In genomic region chr17:61405047-61405685, GRCh38 we compare ENCODE assay signal across 11 cellular contexts. TPM values are rescaled to one million over a fixed set of nuclear protein-coding genes. Genes with fewer than 3 reads are reported as not detected.
DNase-seq lines count a peak whose midpoint lies in the region; ATAC-seq and TF ChIP-seq lines count a peak whose summit lies in the region.
"Had no signal": no experiment of that assay in that cellular context is flagged by ENCODE, and none has a peak within 500 bp of the region (broad histone marks: within the 10 kb centered on the region; RNA-seq: fewer than 3 reads in every experiment).

No MANE protein-coding gene starts in this region.

- no peak overlapping the region for H4K91ac ChIP-seq in neuronal stem cell (ENCODE audit: low read depth, low read length, poor library complexity)

- peaks cover 2% of the 10 kb centered on the region for H3K79me1 ChIP-seq in neuronal stem cell (ENCODE audit: low read depth, low read length)

- TF ChIP-seq POLR2A in vagina (IDR thresholded peaks at IDR 0.05) = no peak

- WGBS in neuronal stem cell (ENCODE audit: extremely low coverage in 2 of 2, insufficient read length in 2 of 2, insufficient replicate concordance in 1 of 2), 2 donors = no CpG with 5 or more reads among the region's 63 CpGs

- H3K18ac ChIP-seq in neuronal stem cell (ENCODE audit: low read length) = peak overlapping the region; percentile 50

- H4K8ac ChIP-seq in neuronal stem cell (ENCODE audit: low read depth, low read length) = no peak overlapping the region

- H2AK5ac ChIP-seq in neuronal stem cell (ENCODE audit: low read depth, low read length) = peak overlapping the region; percentile 93

- peak; percentile 63 for DNase-seq in cardiac septum (ENCODE audit: low spot score)
- no peak for DNase-seq in left cardiac atrium
- DNase-seq in epithelial cell of proximal tubule (ENCODE audit: low read depth) = no peak
- no peak for DNase-seq in neuronal stem cell (ENCODE audit: low spot score)
- DNase-seq in vagina (ENCODE audit: extremely low spot score in 2 of 2) = no peak
- no peak for DNase-seq in NCI-H2029 treated with DMSO at 0.1 percent for 48 hours (lab: John Stamatoyannopoulos, UW)
- no peak for DNase-seq in SKM-1 treated with dmso at 0.1 percent for 144 hours (lab: John Stamatoyannopoulos, UW; ENCODE audit: unreplicated experiment)
- no peak for DNase-seq in AG08395 (ENCODE audit: low spot score)
- DNase-seq: CD4-positive, CD25-positive, alpha-beta regulatory T cell; stimulated activated CD4-positive, alpha-beta T cell treated with anti-CD3 and anti-CD28 coated beads, Interleukin-4, amount 100 ng/mL, for 24 hours had no signal

- peak overlapping the region; percentile 59 for H2BK15ac ChIP-seq in neuronal stem cell (ENCODE audit: low read length)

- H3K9me3 ChIP-seq in neuronal stem cell (replicated peaks in 1 of 2; ENCODE audit: control insufficient read depth in 2 of 2, insufficient read depth in 1 of 2, low read depth in 1 of 2, low read length in 2 of 2) (peaks cover 3 to 7% of the 10 kb centered on the region in 2 donors), vagina (no peaks in the 10 kb centered on the region)
- H3K9me3 ChIP-seq: mucosa of descending colon had no signal

- H2BK5ac ChIP-seq in neuronal stem cell (ENCODE audit: low read length) = no peak overlapping the region

- no peak overlapping the region for H2BK120ac ChIP-seq in neuronal stem cell (ENCODE audit: low read depth, low read length)

- H3K4me3 ChIP-seq in epithelial cell of proximal tubule (ENCODE audit: low read depth, low read length) (peak overlapping the region; percentile 4), neuronal stem cell (ENCODE audit: low read length in 2 of 2) (peak overlapping the region; percentile 22 to 24), vagina (peak overlapping the region; percentile 41 to 49)
- H3K4me3 ChIP-seq: mucosa of descending colon had no signal

- intact Hi-C loops in cardiac septum (cut with DNase I) (no loop called here), left cardiac atrium (cut with DNase I) (loop anchor here in 1 of 2 donors (10.0 kb wide), 1 partner anchor 400 kb away; no protein-coding TSS in a partner anchor), vagina (cut with DNase I) (loop anchor here (5.0 kb wide), 1 partner anchor 398 kb away; no protein-coding TSS in a partner anchor)

- peak overlapping the region; percentile 65 for H3K4me2 ChIP-seq in neuronal stem cell (ENCODE audit: insufficient read depth, low read length, poor library complexity, severe bottlenecking)

- no peak overlapping the region for H2BK12ac ChIP-seq in neuronal stem cell (ENCODE audit: low read length)

- H2AFZ ChIP-seq in neuronal stem cell (ENCODE audit: low read length) = peak overlapping the region; percentile 94

- H3K4me1 ChIP-seq in neuronal stem cell (ENCODE audit: control insufficient read depth in 2 of 2, insufficient read depth in 1 of 2, low read depth in 1 of 2, low read length in 2 of 2) (peaks cover 6 to 8% of the 10 kb centered on the region in 2 donors), vagina (peaks cover 56% of the 10 kb centered on the region)

- TF ChIP-seq CTCF in epithelial cell of proximal tubule (conservative IDR thresholded peaks at IDR 0.05; ENCODE audit: low read depth, low read length) = no peak
- TF ChIP-seq CTCF in vagina (IDR thresholded peaks at IDR 0.05) = no peak

- no peak for ATAC-seq in left cardiac atrium
- ATAC-seq: mucosa of descending colon had no signal

- H3K36me3 ChIP-seq in neuronal stem cell (replicated peaks in 1 of 2; ENCODE audit: control insufficient read depth in 2 of 2, insufficient read depth in 2 of 2, low read length in 2 of 2) (no peaks in the 10 kb centered on the region), vagina (no peaks in the 10 kb centered on the region)

- H3K27me3 ChIP-seq in neuronal stem cell (ENCODE audit: control insufficient read depth in 3 of 3, insufficient read depth in 3 of 3, low read depth in 1 of 3, low read length in 3 of 3) = peaks cover 87 to 100% (median 98%) of the 10 kb centered on the region in 3 experiments
- H3K27me3 ChIP-seq in vagina = peaks cover 7% of the 10 kb centered on the region

- H3K4ac ChIP-seq in neuronal stem cell (ENCODE audit: low read length) = no peak overlapping the region

- H3K23ac ChIP-seq in neuronal stem cell (ENCODE audit: low read depth, low read length, poor library complexity) = peak overlapping the region; percentile 96

- H3K14ac ChIP-seq in neuronal stem cell (ENCODE audit: low read length) = no peak overlapping the region

- H3K27ac ChIP-seq in neuronal stem cell (replicated peaks; ENCODE audit: low read length) (no peak overlapping the region), vagina (peak overlapping the region; percentile 83)

- no peak overlapping the region for H3K9ac ChIP-seq in neuronal stem cell (ENCODE audit: low read depth, low read length, poor library complexity)

RNA-seq across cellular contexts. Expression of gene TBX2, which starts 5.5 kb away (rescaled TPM):
- total RNA-seq in cardiac septum = 17.2 TPM
- total RNA-seq in left cardiac atrium = 10 to 100 TPM; 12.1 to 17.0 TPM
- total RNA-seq in epithelial cell of proximal tubule = 1.7 and 2.2 TPM in 2 replicates
- polyA plus RNA-seq in neuronal stem cell (2013, experiment 1 of 2) = not detected
- polyA plus RNA-seq in neuronal stem cell (2013, experiment 2 of 2) = not detected
- 9.8 TPM for total RNA-seq in vagina
- total RNA-seq: CD4-positive, CD25-positive, alpha-beta regulatory T cell had no signal
- polyA plus RNA-seq: CD4-positive, CD25-positive, alpha-beta regulatory T cell had no signal

RNA-seq across cellular contexts. Expression of gene TBX4, which starts 47.1 kb away (rescaled TPM):
- 0.05 TPM for total RNA-seq in cardiac septum
- total RNA-seq in left cardiac atrium = not detected
- not detected in 2 replicates for total RNA-seq in epithelial cell of proximal tubule
- not detected for polyA plus RNA-seq in neuronal stem cell (2013, experiment 1 of 2)
- not detected for polyA plus RNA-seq in neuronal stem cell (2013, experiment 2 of 2)
- not detected for total RNA-seq in vagina
- total RNA-seq: CD4-positive, CD25-positive, alpha-beta regulatory T cell; mucosa of descending colon had no signal
- polyA plus RNA-seq: CD4-positive, CD25-positive, alpha-beta regulatory T cell had no signal
